ENCODE assay signal across 17 cellular contexts in the genomic region with DNA sequence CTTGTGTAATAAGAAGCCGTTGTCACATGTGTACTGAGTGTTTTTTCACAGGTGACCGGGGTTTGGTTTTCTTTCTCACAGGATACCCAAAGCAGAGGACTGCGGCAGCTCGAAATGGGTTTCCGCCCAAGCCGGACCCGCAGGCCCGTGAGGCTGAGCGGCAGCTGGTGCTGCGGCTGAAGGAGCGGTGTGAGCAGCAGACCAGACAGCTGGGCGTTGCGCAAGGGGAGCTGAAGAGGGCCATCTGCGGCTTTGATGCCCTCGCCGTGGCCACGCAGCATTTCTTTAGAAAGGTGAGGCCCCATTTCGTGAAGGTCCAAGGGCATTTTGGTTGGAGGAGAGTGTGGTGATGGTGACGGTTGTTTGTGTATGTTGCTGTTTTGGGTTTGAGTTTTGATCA.
DNase-seq lines count a peak whose midpoint lies in the region; ATAC-seq, FAIRE-seq and TF ChIP-seq lines count a peak whose summit lies in the region.
"Had no signal": no experiment of that assay in that cellular context is flagged by ENCODE, and none has a peak within 500 bp of the region (broad histone marks: within the 10 kb centered on the region; RNA-seq: fewer than 3 reads in every experiment).

No MANE protein-coding gene starts in this region.

- no peaks in the 10 kb centered on the region for H3K36me3 Mint-ChIP-seq in GM23338 (ENCODE audit: low read depth)
- H3K36me3 Mint-ChIP-seq: IgD-negative memory B cell had no signal

- no peak overlapping the region for H3K4me2 ChIP-seq in GM23338

- peaks cover 9% of the 10 kb centered on the region; the same call in 1 of the 2 replicates for H3K9me2 ChIP-seq in GM23338 (ENCODE audit: insufficient read depth)

- no peak for TF ChIP-seq CTCF in GM23338 (conservative IDR thresholded peaks at IDR 0.05; ENCODE audit: low read depth in 2 of 2)
- no peak for TF ChIP-seq CTCF in fibroblast of villous mesenchyme (IDR thresholded peaks at IDR 0.05; ENCODE audit: insufficient read depth, low read depth, low read length)

- no peaks in the 10 kb centered on the region for H3F3A ChIP-seq in GM23338 (replicated peaks; ENCODE audit: low read depth)

- no peak overlapping the region for H3K27ac Mint-ChIP-seq in GM23338
- H3K27ac Mint-ChIP-seq: HFFc6, IgD-negative memory B cell had no signal

- no peak overlapping the region for H3K4me3 Mint-ChIP-seq in GM23338
- H3K4me3 Mint-ChIP-seq: HFFc6, IgD-negative memory B cell had no signal

- H3K79me2 ChIP-seq in GM23338 (replicated peaks; ENCODE audit: insufficient read depth), result no peaks in the 10 kb centered on the region

- no peaks in the 10 kb centered on the region for H3K9me3 Mint-ChIP-seq in GM23338
- H3K9me3 Mint-ChIP-seq: HFFc6, IgD-negative memory B cell had no signal

- no peaks in the 10 kb centered on the region for H3K27me3 ChIP-seq in GM23338 (ENCODE audit: insufficient read depth)

- H4K20me1 ChIP-seq in GM23338 (replicated peaks; ENCODE audit: insufficient read depth), result no peaks in the 10 kb centered on the region

- peaks cover 5% of the 10 kb centered on the region for H3K27me3 Mint-ChIP-seq in GM23338 (ENCODE audit: insufficient read depth, low read depth, poor library complexity)

- H3K4me1 ChIP-seq in GM23338 (ENCODE audit: insufficient read depth), result no peaks in the 10 kb centered on the region

- H2AFZ ChIP-seq in GM23338, result peak overlapping the region; percentile 25; the same call in 1 of the 2 replicates

- DNase-seq in DMS53 (lab: John Stamatoyannopoulos, UW) (peak; percentile 65), GM23338 (ENCODE audit: low spot score) (peak; percentile 3), NCI-H524 treated with DMSO at 0.1 percent for 48 hours (lab: John Stamatoyannopoulos, UW) (peak; percentile 75), fibroblast of villous mesenchyme (ENCODE audit: low read depth) (peak; percentile 11), COLO668 (lab: John Stamatoyannopoulos, UW; ENCODE audit: unreplicated experiment) (no peak), RCC 7860 (ENCODE audit: low spot score) (no peak)
- DNase-seq: DMS 273 treated with DMSO at 0.1 percent for 48 hours, EL, HFFc6, NCI-H1092, NCI-H1694, NCI-H2107, NCI-H226, T-helper 2 cell had no signal

- ATAC-seq in GM23338 (no peak), GM21447 (IDR thresholded peaks at IDR 0.05; ENCODE audit: unreplicated experiment) (no peak)

- no peak overlapping the region for H3K27ac ChIP-seq in GM23338 (ENCODE audit: low read depth)
- H3K27ac ChIP-seq: C4-2B had no signal

- no peaks in the 10 kb centered on the region for H3K4me1 Mint-ChIP-seq in GM23338

- H3K4me3 ChIP-seq in GM23338 (no peak overlapping the region), fibroblast of villous mesenchyme (ENCODE audit: low read depth, low read length) (no peak overlapping the region)

- FAIRE-seq in RCC 7860 (lab: Jason Lieb, UNC), result no peak

- H3K36me3 ChIP-seq in GM23338 (ENCODE audit: insufficient read depth), result no peaks in the 10 kb centered on the region

TF ChIP-seq in GM23338, 12 proteins besides CTCF, POLR2A, EP300 and RAD21:
- TF ChIP-seq CREB1 (CRISPR knock-in tag; IDR thresholded peaks at IDR 0.05; ENCODE audit: low read depth), result no peak
- TF ChIP-seq, protein P1, sequence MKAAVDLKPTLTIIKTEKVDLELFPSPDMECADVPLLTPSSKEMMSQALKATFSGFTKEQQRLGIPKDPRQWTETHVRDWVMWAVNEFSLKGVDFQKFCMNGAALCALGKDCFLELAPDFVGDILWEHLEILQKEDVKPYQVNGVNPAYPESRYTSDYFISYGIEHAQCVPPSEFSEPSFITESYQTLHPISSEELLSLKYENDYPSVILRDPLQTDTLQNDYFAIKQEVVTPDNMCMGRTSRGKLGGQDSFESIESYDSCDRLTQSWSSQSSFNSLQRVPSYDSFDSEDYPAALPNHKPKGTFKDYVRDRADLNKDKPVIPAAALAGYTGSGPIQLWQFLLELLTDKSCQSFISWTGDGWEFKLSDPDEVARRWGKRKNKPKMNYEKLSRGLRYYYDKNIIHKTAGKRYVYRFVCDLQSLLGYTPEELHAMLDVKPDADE (IDR thresholded peaks at IDR 0.05), result no peak

Comparison
In these comparisons a context has a peak if more than half of its experiments do, and no peak if none do; other contexts are left out.
1. DNase-seq: peak in DMS53 (single experiment), GM23338 (single experiment), NCI-H524 treated with DMSO at 0.1 percent for 48 hours (single experiment) and fibroblast of villous mesenchyme (single experiment); none in COLO668 (single experiment) and RCC 7860 (single experiment).